ENCODE assay signal across 40 cellular contexts in genomic region chr1:94194079-94194478, GRCh38. TPM values are rescaled to one million over a fixed set of nuclear protein-coding genes. Genes with fewer than 3 reads are reported as not detected.
"Had no signal": no experiment of that assay in that cellular context is flagged by ENCODE, and none has a peak within 500 bp of the region (broad histone marks: within the 10 kb centered on the region; RNA-seq: fewer than 3 reads in every experiment).

No MANE protein-coding gene starts in this region.

- FAIRE-seq: endometrium, endothelial cell of umbilical vein, frontal cortex had no signal

- H3K27me3 Mint-ChIP-seq: brain had no signal

- H3K27me3 ChIP-seq: ascending aorta, breast epithelium, cardiac muscle cell, colonic mucosa, heart left ventricle had no signal

- ATAC-seq: activated CD4-positive, alpha-beta T cell treated with anti-CD3 and anti-CD28 coated beads for 36 hours; activated CD4-positive, CD25-positive, alpha-beta regulatory T cell treated with anti-CD3 and anti-CD28 coated beads, Interleukin-2, amount 50 U/mL, for 24 hours; activated CD8-positive, alpha-beta memory T cell treated with anti-CD3 and anti-CD28 coated beads, Interleukin-2, amount 10 ng/mL, durations not matched to agents 7 days and 5 days; activated CD8-positive, alpha-beta T cell treated with anti-CD3 and anti-CD28 coated beads, Interleukin-2, amount 10 ng/mL, durations not matched to agents 7 days and 5 days; activated naive CD8-positive, alpha-beta T cell treated with anti-CD3 and anti-CD28 coated beads, Interleukin-2, amount 50 U/mL, for 24 hours; esophagus mucosa; heart left ventricle; T-helper 17 cell had no signal

- H3K9me3 Mint-ChIP-seq: activated B cell treated with CpG ODN at 0.5 μM for 24 hours; activated CD4-positive, alpha-beta memory T cell treated with anti-CD3 and anti-CD28 coated beads for 36 hours; activated CD4-positive, alpha-beta T cell treated with anti-CD3 and anti-CD28 coated beads, Interleukin-2, amount 10 ng/mL, durations not matched to agents 24 days and 14 days; activated naive CD4-positive, alpha-beta T cell treated with anti-CD3 and anti-CD28 coated beads for 36 hours; activated naive CD4-positive, alpha-beta T cell treated with anti-CD3 and anti-CD28 coated beads, Interleukin-2, amount 50 U/mL, for 24 hours; activated naive CD8-positive, alpha-beta T cell treated with anti-CD3 and anti-CD28 coated beads for 36 hours; activated naive CD8-positive, alpha-beta T cell treated with anti-CD3 and anti-CD28 coated beads, Interleukin-2, amount 50 U/mL, for 24 hours; activated T-helper 1 cell treated with anti-CD3 and anti-CD28 coated beads, Interleukin-12 subunit alpha, Interleukin-12 subunit beta, Interleukin-2, Interleukin-4 antibody, amounts not matched to agents 30 ng/mL and 10 ng/mL and 1 ng/mL, durations not matched to agents 14 hours and 24 hours and 36 hours; activated T-helper 2 cell treated with anti-CD3 and anti-CD28 coated beads, Interferon-gamma antibody, Interleukin-2, Interleukin-4, amounts not matched to agents 10 μg/mL and 5 μg/mL and 100 μg/mL, durations not matched to agents 14 hours and 24 hours and 36 hours; brain; T-helper 2 cell treated with Interferon-gamma antibody and Interleukin-4, amounts not matched to agents 5 μg/mL and 100 μg/mL, for 36 hours had no signal

- H3K9me3 ChIP-seq: adrenal gland, ascending aorta, breast epithelium, colonic mucosa, heart left ventricle had no signal

- H3K27ac ChIP-seq: adrenal gland, ascending aorta, breast epithelium, cardiac muscle cell, colonic mucosa, WERI-Rb-1 had no signal

- DNase-seq: activated B cell treated with CpG ODN at 0.5 μM for 24 hours; activated CD4-positive, alpha-beta memory T cell treated with anti-CD3 and anti-CD28 coated beads for 36 hours; activated CD4-positive, alpha-beta T cell treated with anti-CD3 and anti-CD28 coated beads for 36 hours; activated CD4-positive, alpha-beta T cell treated with anti-CD3 and anti-CD28 coated beads, Interleukin-2, amount 10 ng/mL, durations not matched to agents 24 days and 14 days; activated CD8-positive, alpha-beta memory T cell treated with anti-CD3 and anti-CD28 coated beads, Interleukin-2, amount 10 ng/mL, durations not matched to agents 7 days and 5 days; activated CD8-positive, alpha-beta memory T cell treated with anti-CD3 and anti-CD28 coated beads, Interleukin-2, amount 50 U/mL, for 4 hours; activated CD8-positive, alpha-beta T cell treated with anti-CD3 and anti-CD28 coated beads, Interleukin-2, amount 10 ng/mL, durations not matched to agents 7 days and 5 days; activated effector memory CD4-positive, alpha-beta T cell treated with anti-CD3 and anti-CD28 coated beads, Interleukin-2, amount 50 U/mL, for 16 hours; activated naive CD4-positive, alpha-beta T cell treated with anti-CD3 and anti-CD28 coated beads for 36 hours; activated naive CD8-positive, alpha-beta T cell treated with anti-CD3 and anti-CD28 coated beads for 36 hours; activated naive CD8-positive, alpha-beta T cell treated with anti-CD3 and anti-CD28 coated beads, Interleukin-2, amount 50 U/mL, for 24 hours; activated T-cell treated with anti-CD3 and anti-CD28 coated beads, Interleukin-2, amount 50 U/mL, for 1 hour; activated T-cell treated with anti-CD3 and anti-CD28 coated beads, Interleukin-2, amount 50 U/mL, for 48 hours; adrenal gland; amygdala; central memory CD4-positive, alpha-beta T cell; cerebellar nuclear complex; colonic mucosa; effector CD8-positive, alpha-beta T cell; foreskin fibroblast; glutamatergic neuron; heart left ventricle; T-helper 1 cell; T-helper 17 cell; T1000; WERI-Rb-1 had no signal

- H3K36me3 Mint-ChIP-seq: activated CD4-positive, alpha-beta memory T cell treated with anti-CD3 and anti-CD28 coated beads for 36 hours; activated CD8-positive, alpha-beta memory T cell treated with anti-CD3 and anti-CD28 coated beads, Interleukin-2, amount 10 ng/mL, durations not matched to agents 7 days and 5 days; activated naive CD4-positive, alpha-beta T cell treated with anti-CD3 and anti-CD28 coated beads, Interleukin-2, amount 50 U/mL, for 24 hours; activated naive CD8-positive, alpha-beta T cell treated with anti-CD3 and anti-CD28 coated beads for 36 hours; brain had no signal

- H3K4me3 Mint-ChIP-seq: activated B cell treated with CpG ODN at 0.5 μM for 24 hours; activated CD4-positive, alpha-beta memory T cell treated with anti-CD3 and anti-CD28 coated beads for 36 hours; activated CD4-positive, alpha-beta T cell treated with anti-CD3 and anti-CD28 coated beads for 36 hours; activated CD4-positive, alpha-beta T cell treated with anti-CD3 and anti-CD28 coated beads, Interleukin-2, amount 10 ng/mL, durations not matched to agents 24 days and 14 days; activated CD8-positive, alpha-beta memory T cell treated with anti-CD3 and anti-CD28 coated beads, Interleukin-2, amount 10 ng/mL, durations not matched to agents 7 days and 5 days; activated CD8-positive, alpha-beta T cell treated with anti-CD3 and anti-CD28 coated beads, Interleukin-2, amount 10 ng/mL, durations not matched to agents 7 days and 5 days; activated naive CD4-positive, alpha-beta T cell treated with anti-CD3 and anti-CD28 coated beads for 36 hours; activated naive CD4-positive, alpha-beta T cell treated with anti-CD3 and anti-CD28 coated beads, Interleukin-2, amount 50 U/mL, for 24 hours; activated naive CD8-positive, alpha-beta T cell treated with anti-CD3 and anti-CD28 coated beads for 36 hours; activated naive CD8-positive, alpha-beta T cell treated with anti-CD3 and anti-CD28 coated beads, Interleukin-2, amount 50 U/mL, for 24 hours; activated T-helper 1 cell treated with anti-CD3 and anti-CD28 coated beads, Interleukin-12 subunit alpha, Interleukin-12 subunit beta, Interleukin-2, Interleukin-4 antibody, amounts not matched to agents 30 ng/mL and 10 ng/mL and 1 ng/mL, durations not matched to agents 14 hours and 24 hours and 36 hours; brain; T-helper 17 cell; T-helper 2 cell treated with Interferon-gamma antibody and Interleukin-4, amounts not matched to agents 5 μg/mL and 100 μg/mL, for 36 hours had no signal

- H3K27ac Mint-ChIP-seq: activated B cell treated with CpG ODN at 0.5 μM for 24 hours; activated CD4-positive, alpha-beta memory T cell treated with anti-CD3 and anti-CD28 coated beads for 36 hours; activated CD4-positive, alpha-beta T cell treated with anti-CD3 and anti-CD28 coated beads for 36 hours; activated CD4-positive, alpha-beta T cell treated with anti-CD3 and anti-CD28 coated beads, Interleukin-2, amount 10 ng/mL, durations not matched to agents 24 days and 14 days; activated CD8-positive, alpha-beta memory T cell treated with anti-CD3 and anti-CD28 coated beads, Interleukin-2, amount 10 ng/mL, durations not matched to agents 7 days and 5 days; activated CD8-positive, alpha-beta T cell treated with anti-CD3 and anti-CD28 coated beads, Interleukin-2, amount 10 ng/mL, durations not matched to agents 7 days and 5 days; activated naive CD4-positive, alpha-beta T cell treated with anti-CD3 and anti-CD28 coated beads for 36 hours; activated naive CD4-positive, alpha-beta T cell treated with anti-CD3 and anti-CD28 coated beads, Interleukin-2, amount 50 U/mL, for 24 hours; activated naive CD8-positive, alpha-beta T cell treated with anti-CD3 and anti-CD28 coated beads for 36 hours; activated naive CD8-positive, alpha-beta T cell treated with anti-CD3 and anti-CD28 coated beads, Interleukin-2, amount 50 U/mL, for 24 hours; activated T-helper 1 cell treated with anti-CD3 and anti-CD28 coated beads, Interleukin-12 subunit alpha, Interleukin-12 subunit beta, Interleukin-2, Interleukin-4 antibody, amounts not matched to agents 30 ng/mL and 10 ng/mL and 1 ng/mL, durations not matched to agents 14 hours and 24 hours and 36 hours; activated T-helper 2 cell treated with anti-CD3 and anti-CD28 coated beads, Interferon-gamma antibody, Interleukin-2, Interleukin-4, amounts not matched to agents 10 μg/mL and 5 μg/mL and 100 μg/mL, durations not matched to agents 14 hours and 24 hours and 36 hours; brain; T-helper 17 cell; T-helper 2 cell treated with Interferon-gamma antibody and Interleukin-4, amounts not matched to agents 5 μg/mL and 100 μg/mL, for 36 hours had no signal

- H3K4me3 ChIP-seq: adrenal gland, ascending aorta, breast epithelium, cardiac muscle cell, colonic mucosa, heart left ventricle had no signal

- H3K4me1 ChIP-seq: ascending aorta, breast epithelium, colonic mucosa had no signal

- H3K36me3 ChIP-seq: adrenal gland, breast epithelium, cardiac muscle cell, colonic mucosa, WERI-Rb-1 had no signal

- H3K4me1 Mint-ChIP-seq: activated B cell treated with CpG ODN at 0.5 μM for 24 hours; activated CD4-positive, alpha-beta T cell treated with anti-CD3 and anti-CD28 coated beads for 36 hours; activated CD4-positive, alpha-beta T cell treated with anti-CD3 and anti-CD28 coated beads, Interleukin-2, amount 10 ng/mL, durations not matched to agents 24 days and 14 days; activated CD8-positive, alpha-beta memory T cell treated with anti-CD3 and anti-CD28 coated beads, Interleukin-2, amount 10 ng/mL, durations not matched to agents 7 days and 5 days; activated naive CD4-positive, alpha-beta T cell treated with anti-CD3 and anti-CD28 coated beads, Interleukin-2, amount 50 U/mL, for 24 hours; activated naive CD8-positive, alpha-beta T cell treated with anti-CD3 and anti-CD28 coated beads for 36 hours; activated naive CD8-positive, alpha-beta T cell treated with anti-CD3 and anti-CD28 coated beads, Interleukin-2, amount 50 U/mL, for 24 hours; brain; T-helper 17 cell had no signal

RNA-seq across cellular contexts. Expression of gene ARHGAP29, which starts 43.3 kb away (rescaled TPM):
- total RNA-seq: activated B cell treated with CpG ODN at 0.5 μM for 24 hours; activated CD4-positive, alpha-beta T cell treated with anti-CD3 and anti-CD28 coated beads, Interleukin-2, amount 10 ng/mL, durations not matched to agents 24 days and 14 days; activated CD8-positive, alpha-beta memory T cell treated with anti-CD3 and anti-CD28 coated beads for 36 hours; activated CD8-positive, alpha-beta memory T cell treated with anti-CD3 and anti-CD28 coated beads, Interleukin-2, amount 10 ng/mL, durations not matched to agents 7 days and 5 days; activated CD8-positive, alpha-beta T cell treated with anti-CD3 and anti-CD28 coated beads, Interleukin-2, amount 10 ng/mL, durations not matched to agents 7 days and 5 days; activated naive CD8-positive, alpha-beta T cell treated with anti-CD3 and anti-CD28 coated beads for 36 hours; activated T-helper 1 cell treated with anti-CD3 and anti-CD28 coated beads, Interleukin-12 subunit alpha, Interleukin-12 subunit beta, Interleukin-2, Interleukin-4 antibody, amounts not matched to agents 30 ng/mL and 10 ng/mL and 1 ng/mL, durations not matched to agents 14 hours and 24 hours and 36 hours had no signal
